In genomic region chr20:47359533-47360206, GRCh38 we compare ENCODE assay signal across 8 cellular contexts. TPM values are rescaled to one million over a fixed set of nuclear protein-coding genes. Genes with fewer than 3 reads are reported as not detected.
DNase-seq lines count a peak whose midpoint lies in the region; ATAC-seq lines count a peak whose summit lies in the region.

No MANE protein-coding gene starts in this region.

- H3K9me3 ChIP-seq in Karpas-422 (ENCODE audit: low read length), result no peaks in the 10 kb centered on the region
- no peaks in the 10 kb centered on the region for H3K9me3 ChIP-seq in naive thymus-derived CD4-positive, alpha-beta T cell (ENCODE audit: control insufficient read depth in 2 of 3, low read length in 3 of 3)

- H3K4me1 ChIP-seq in ACC112 (ENCODE audit: control insufficient read depth, insufficient read depth, low read length, unreplicated experiment) (peaks cover 65% of the 10 kb centered on the region), Karpas-422 (ENCODE audit: low read length) (peaks cover 58% of the 10 kb centered on the region)
- H3K4me1 ChIP-seq in naive thymus-derived CD4-positive, alpha-beta T cell (ENCODE audit: control insufficient read depth in 2 of 2, insufficient read depth in 2 of 2, low read length in 2 of 2), result peaks cover 25 to 41% of the 10 kb centered on the region in 2 donors

- no peaks in the 10 kb centered on the region for H3K27me3 ChIP-seq in ACC112 (ENCODE audit: insufficient read depth, low read length)
- no peaks in the 10 kb centered on the region for H3K27me3 ChIP-seq in Karpas-422 (ENCODE audit: low read length)
- H3K27me3 ChIP-seq in naive thymus-derived CD4-positive, alpha-beta T cell (ENCODE audit: control insufficient read depth in 2 of 2, insufficient read depth in 2 of 2, low read length in 2 of 2), result no peaks in the 10 kb centered on the region

- H2AFZ ChIP-seq in ACC112 (ENCODE audit: low read length, unreplicated experiment) (no peak overlapping the region), Karpas-422 (ENCODE audit: low read length) (peak overlapping the region; percentile 91; the same call in 1 of the 2 replicates)

- H3K36me3 Mint-ChIP-seq in dendritic cell treated with granulocyte-macrophage colony-stimulating factor and Interleukin-4, amounts not matched to agents 40 ng/mL and 50 ng/mL, for 4 days (ENCODE audit: low read depth), result peaks cover 15% of the 10 kb centered on the region
- peaks cover 0 to 12% (median 0%) of the 10 kb centered on the region in 5 donors for H3K36me3 Mint-ChIP-seq in naive thymus-derived CD4-positive, alpha-beta T cell

- no peaks in the 10 kb centered on the region for H3K27me3 Mint-ChIP-seq in dendritic cell treated with granulocyte-macrophage colony-stimulating factor and Interleukin-4, amounts not matched to agents 40 ng/mL and 50 ng/mL, for 4 days
- H3K27me3 Mint-ChIP-seq in naive thymus-derived CD4-positive, alpha-beta T cell, result no peaks in the 10 kb centered on the region

- peaks cover 81% of the 10 kb centered on the region for H3K4me1 Mint-ChIP-seq in dendritic cell treated with granulocyte-macrophage colony-stimulating factor and Interleukin-4, amounts not matched to agents 40 ng/mL and 50 ng/mL, for 4 days (ENCODE audit: low read depth)
- peaks cover 51 to 67% (median 60%) of the 10 kb centered on the region in 7 donors for H3K4me1 Mint-ChIP-seq in naive thymus-derived CD4-positive, alpha-beta T cell

- ATAC-seq in naive thymus-derived CD4-positive, alpha-beta T cell, result no peak
- no peak for ATAC-seq in HG02759 (IDR thresholded peaks at IDR 0.05; ENCODE audit: unreplicated experiment)
- no peak for ATAC-seq in GM19397 (IDR thresholded peaks at IDR 0.05; ENCODE audit: unreplicated experiment)
- ATAC-seq in HG03520 (IDR thresholded peaks at IDR 0.05; ENCODE audit: unreplicated experiment), result no peak

- H3K79me2 ChIP-seq in ACC112 (ENCODE audit: control insufficient read depth, insufficient read depth, low read length, unreplicated experiment) (peaks cover 23% of the 10 kb centered on the region), Karpas-422 (ENCODE audit: low read length) (peaks cover 18% of the 10 kb centered on the region)

- CTCF ChIA-PET in naive thymus-derived CD4-positive, alpha-beta T cell (lab: Charles Lee), result interaction anchor here (1.5 to 2.5 kb wide), 2 partner anchors 24 to 87 kb away, joined by 4 to 21 read pairs; no protein-coding TSS in a partner anchor

- H3K9ac ChIP-seq in Karpas-422 (ENCODE audit: low read length), result peak overlapping the region; percentile 92

- POLR2A ChIA-PET in naive thymus-derived CD4-positive, alpha-beta T cell (lab: Charles Lee), result interaction anchor here (0.8 to 6.0 kb wide), 5 partner anchors 7 to 1924 kb away, joined by 4 to 50 read pairs (median 6); no protein-coding TSS in a partner anchor

- H4K20me1 ChIP-seq in Karpas-422 (ENCODE audit: insufficient read depth, low read depth, low read length), result no peaks in the 10 kb centered on the region

- DNase-seq in Karpas-422, result peak; percentile 50
- no peak for DNase-seq in naive thymus-derived CD4-positive, alpha-beta T cell
- no peak for DNase-seq in islet precursor cell

- H3K4me3 ChIP-seq in ACC112 (ENCODE audit: low read depth, low read length), result peak overlapping the region; percentile 56; the same call in 1 of the 2 replicates
- peak overlapping the region; percentile 59 for H3K4me3 ChIP-seq in Karpas-422 (ENCODE audit: low read length)
- H3K4me3 ChIP-seq in naive thymus-derived CD4-positive, alpha-beta T cell (ENCODE audit: low read length), result no peak overlapping the region

- no peak overlapping the region for H3K27ac Mint-ChIP-seq in dendritic cell treated with granulocyte-macrophage colony-stimulating factor and Interleukin-4, amounts not matched to agents 40 ng/mL and 50 ng/mL, for 4 days
- peak overlapping the region in 7 of 9 donors; percentile 97 to 100 (median 99) for H3K27ac Mint-ChIP-seq in naive thymus-derived CD4-positive, alpha-beta T cell

- H3K9me2 ChIP-seq in Karpas-422 (replicated peaks; ENCODE audit: insufficient read depth, low read length), result no peaks in the 10 kb centered on the region

- intact Hi-C loops in dendritic cell treated with granulocyte-macrophage colony-stimulating factor and Interleukin-4, amounts not matched to agents 40 ng/mL and 50 ng/mL, for 4 days (cut with micrococcal nuclease), result loop anchor here (2.0 kb wide), 1 partner anchor 41 kb away; no protein-coding TSS in a partner anchor
- intact Hi-C loops in naive thymus-derived CD4-positive, alpha-beta T cell (cut with micrococcal nuclease), result loop anchor here (5.0 to 10.0 kb wide), 4 partner anchors 143 to 1688 kb away; partner anchors contain the start of genes TP53RK (in 2 of the 2), CSE1L (in 1 of the 2) and NCOA3 (in 1 of the 2)

- H3K36me3 ChIP-seq in ACC112 (ENCODE audit: insufficient read depth, low read length) (no peaks in the 10 kb centered on the region), Karpas-422 (ENCODE audit: insufficient read depth, low read length) (no peaks in the 10 kb centered on the region)
- no peaks in the 10 kb centered on the region for H3K36me3 ChIP-seq in naive thymus-derived CD4-positive, alpha-beta T cell (ENCODE audit: control insufficient read depth in 2 of 3, insufficient read depth in 3 of 3, low read length in 3 of 3)

- peak overlapping the region; percentile 97 for H3K4me2 ChIP-seq in Karpas-422 (ENCODE audit: low read depth, low read length, poor library complexity, severe bottlenecking)

- H3K27ac ChIP-seq in ACC112 (ENCODE audit: low read depth, low read length), result peak overlapping the region; percentile 95
- H3K27ac ChIP-seq in Karpas-422 (ENCODE audit: low read length), result peak overlapping the region; percentile 98
- H3K27ac ChIP-seq in naive thymus-derived CD4-positive, alpha-beta T cell (ENCODE audit: low read depth, low read length), result peak overlapping the region; percentile 86

- peak overlapping the region; percentile 14 for H3K4me3 Mint-ChIP-seq in dendritic cell treated with granulocyte-macrophage colony-stimulating factor and Interleukin-4, amounts not matched to agents 40 ng/mL and 50 ng/mL, for 4 days
- H3K4me3 Mint-ChIP-seq in naive thymus-derived CD4-positive, alpha-beta T cell, result peak overlapping the region in 6 of 10 donors; percentile 9 to 77 (median 64)

- H3K9me3 Mint-ChIP-seq in dendritic cell treated with granulocyte-macrophage colony-stimulating factor and Interleukin-4, amounts not matched to agents 40 ng/mL and 50 ng/mL, for 4 days, result no peaks in the 10 kb centered on the region
- no peaks in the 10 kb centered on the region for H3K9me3 Mint-ChIP-seq in naive thymus-derived CD4-positive, alpha-beta T cell

RNA-seq across cellular contexts. Expression of gene ZMYND8, which starts 3.2 kb away (rescaled TPM):
- total RNA-seq in Karpas-422 (2014; rRNA removed; shearing (Covaris generic); ENCODE audit: low replicate concordance), result 33.0 and 44.1 TPM in 2 replicates
- 10 to 100 TPM; 54.5 to 83.0 (median 68.5) TPM for total RNA-seq in naive thymus-derived CD4-positive, alpha-beta T cell
- 10 to 100 TPM; 12.7 to 28.7 TPM for polyA plus RNA-seq in naive thymus-derived CD4-positive, alpha-beta T cell
